In the genomic region with DNA sequence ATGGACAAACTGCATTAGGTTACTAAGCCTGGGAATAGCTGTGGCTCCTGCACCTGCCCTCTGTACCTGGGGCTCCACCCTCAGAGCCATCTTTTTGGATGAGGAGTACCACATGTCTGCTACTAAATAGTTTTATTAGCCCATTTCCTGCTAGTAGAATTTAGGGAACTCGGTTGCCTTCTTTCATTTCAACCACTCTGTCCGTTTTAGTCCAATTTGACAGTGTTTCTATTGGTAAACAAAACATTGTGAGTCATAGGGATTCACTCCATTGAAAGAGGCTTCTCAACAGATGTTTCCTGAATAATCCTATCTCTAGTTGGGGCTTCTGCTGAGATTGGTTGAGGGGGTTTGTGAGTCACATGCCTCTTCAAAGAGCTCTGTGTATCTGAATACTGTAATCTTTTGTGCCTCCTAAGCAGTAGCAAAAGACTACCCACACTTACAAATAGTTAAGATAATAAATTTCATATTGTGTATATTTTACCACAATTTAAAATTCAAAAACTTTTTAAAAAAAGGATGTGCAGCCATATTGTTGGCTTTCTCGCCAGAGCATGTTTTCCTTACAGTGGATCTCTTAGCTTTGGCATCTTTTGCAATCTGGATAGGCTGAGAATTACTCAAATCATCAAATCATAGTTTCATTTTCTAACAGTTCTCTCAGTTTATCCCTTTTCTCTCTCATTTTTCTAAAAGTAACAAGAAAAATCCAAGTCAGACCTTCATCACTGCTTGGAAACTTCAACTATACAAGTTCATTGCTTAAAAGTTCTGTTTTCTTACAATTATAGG, we compare ENCODE assay signal across 9 cellular contexts. TPM values are rescaled to one million over a fixed set of nuclear protein-coding genes. Genes with fewer than 3 reads are reported as not detected.
A peak's percentile ranks its signal among the peaks of the same experiment; 100 is the strongest.
DNase-seq lines count a peak whose midpoint lies in the region; ATAC-seq lines count a peak whose summit lies in the region.
"Had no signal": no experiment of that assay in that cellular context is flagged by ENCODE, and none has a peak within 500 bp of the region (broad histone marks: within the 10 kb centered on the region; RNA-seq: fewer than 3 reads in every experiment).

No MANE protein-coding gene starts in this region.

- peaks cover 3 to 25% (median 9%) of the 10 kb centered on the region in 11 experiments; a peak in 19 of 22 replicates for H3K9me3 ChIP-seq in BLaER1 treated with 17β-estradiol and CSF1 and Interleukin-3, amounts not matched to agents 10 nM and 100 nM (replicated peaks in 1 of 11)

- no peaks in the 10 kb centered on the region for H3K4me1 Mint-ChIP-seq in stimulated activated effector memory CD8-positive, alpha-beta T cell treated with anti-CD3 and anti-CD28 coated beads, Interleukin-12 subunit alpha, Interleukin-12 subunit beta, amount 100 ng/mL, for 72 hours

- no peaks in the 10 kb centered on the region for H3K9me3 Mint-ChIP-seq in stimulated activated effector memory CD8-positive, alpha-beta T cell treated with anti-CD3 and anti-CD28 coated beads, Interleukin-12 subunit alpha, Interleukin-12 subunit beta, amount 100 ng/mL, for 72 hours
- H3K9me3 Mint-ChIP-seq: effector memory CD8-positive, alpha-beta T cell had no signal

- peaks cover 21 to 37% (median 31%) of the 10 kb centered on the region in 11 experiments; a peak in 21 of 22 replicates for H3K36me3 ChIP-seq in BLaER1 treated with 17β-estradiol and CSF1 and Interleukin-3, amounts not matched to agents 10 nM and 100 nM

- peak overlapping the region; percentile 24 to 78 (median 55); a peak in 20 of 22 replicates for H3K4me2 ChIP-seq in BLaER1 treated with 17β-estradiol and CSF1 and Interleukin-3, amounts not matched to agents 10 nM and 100 nM

- ATAC-seq in stimulated activated effector memory CD8-positive, alpha-beta T cell treated with anti-CD3 and anti-CD28 coated beads, Interleukin-12 subunit alpha, Interleukin-12 subunit beta, amount 100 ng/mL, for 72 hours = no peak
- ATAC-seq: effector memory CD8-positive, alpha-beta T cell had no signal

- peak; percentile 78 for DNase-seq in MV-4-11 (lab: John Stamatoyannopoulos, UW)
- DNase-seq in dermis microvascular lymphatic vessel endothelial cell (ENCODE audit: low read depth in 2 of 2) = peak; percentile 87 to 91
- DNase-seq in medulla oblongata (ENCODE audit: extremely low spot score) = peak; percentile 39
- DNase-seq in stimulated activated effector memory CD8-positive, alpha-beta T cell treated with anti-CD3 and anti-CD28 coated beads, Interleukin-12 subunit alpha, Interleukin-12 subunit beta, amount 100 ng/mL, for 72 hours (ENCODE audit: low spot score in 2 of 2) = no peak
- DNase-seq in activated naive CD4-positive, alpha-beta T cell treated with anti-CD3 and anti-CD28 coated beads, Interleukin-2, amount 50 U/mL, for 16 hours = no peak
- no peak for DNase-seq in stimulated activated CD4-positive, alpha-beta T cell treated with anti-CD3 and anti-CD28 coated beads, Interleukin-4, amount 100 ng/mL, for 24 hours
- no peak for DNase-seq in NCI-H2107 treated with DMSO at 0.1 percent for 48 hours (lab: John Stamatoyannopoulos, UW; ENCODE audit: unreplicated experiment)
- DNase-seq: effector memory CD8-positive, alpha-beta T cell had no signal

- H3K27ac ChIP-seq in BLaER1 treated with 17β-estradiol and CSF1 and Interleukin-3, amounts not matched to agents 10 nM and 100 nM = peak overlapping the region in 10 of 11 experiments; percentile 16 to 75 (median 62); a peak in 18 of 22 replicates

- peaks cover 11 to 53% (median 24%) of the 10 kb centered on the region in 10 experiments for H3K4me1 ChIP-seq in BLaER1 treated with 17β-estradiol and CSF1 and Interleukin-3, amounts not matched to agents 10 nM and 100 nM

- no peak overlapping the region for H3K4me3 Mint-ChIP-seq in stimulated activated effector memory CD8-positive, alpha-beta T cell treated with anti-CD3 and anti-CD28 coated beads, Interleukin-12 subunit alpha, Interleukin-12 subunit beta, amount 100 ng/mL, for 72 hours
- H3K4me3 Mint-ChIP-seq: effector memory CD8-positive, alpha-beta T cell had no signal

- H3K36me3 Mint-ChIP-seq in stimulated activated effector memory CD8-positive, alpha-beta T cell treated with anti-CD3 and anti-CD28 coated beads, Interleukin-12 subunit alpha, Interleukin-12 subunit beta, amount 100 ng/mL, for 72 hours = peaks cover 18% of the 10 kb centered on the region

- H4K20me1 ChIP-seq in BLaER1 treated with 17β-estradiol and CSF1 and Interleukin-3, amounts not matched to agents 10 nM and 100 nM = no peaks in the 10 kb centered on the region

- peak overlapping the region in 4 of 11 experiments; percentile 2 to 36 (median 6); a peak in 2 of 22 replicates for H3K9ac ChIP-seq in BLaER1 treated with 17β-estradiol and CSF1 and Interleukin-3, amounts not matched to agents 10 nM and 100 nM

- no peak overlapping the region; a peak in 1 of 20 replicates for H3K4me3 ChIP-seq in BLaER1 treated with 17β-estradiol and CSF1 and Interleukin-3, amounts not matched to agents 10 nM and 100 nM

- no peak overlapping the region for H3K27ac Mint-ChIP-seq in stimulated activated effector memory CD8-positive, alpha-beta T cell treated with anti-CD3 and anti-CD28 coated beads, Interleukin-12 subunit alpha, Interleukin-12 subunit beta, amount 100 ng/mL, for 72 hours
- H3K27ac Mint-ChIP-seq: effector memory CD8-positive, alpha-beta T cell had no signal

- no peaks in the 10 kb centered on the region for H3K27me3 ChIP-seq in BLaER1 treated with 17β-estradiol and CSF1 and Interleukin-3, amounts not matched to agents 10 nM and 100 nM

RNA-seq across cellular contexts. Expression of a gene that starts 9.9 kb away (rescaled TPM):
- total RNA-seq in dermis microvascular lymphatic vessel endothelial cell = 19.8 and 20.1 TPM in 2 replicates

RNA-seq across cellular contexts. Expression of a gene that starts 11.3 kb away (rescaled TPM):
- 35.6 and 88.1 TPM in 2 replicates for total RNA-seq in dermis microvascular lymphatic vessel endothelial cell

RNA-seq across cellular contexts. Expression of a gene that starts 36.4 kb away (rescaled TPM):
- total RNA-seq in dermis microvascular lymphatic vessel endothelial cell = 81.9 and 104 TPM in 2 replicates

Comparison
In these comparisons a context has a peak if more than half of its experiments do, and no peak if none do; other contexts are left out.
1. DNase-seq: peak in MV-4-11 (single experiment), dermis microvascular lymphatic vessel endothelial cell (2 of 2) and medulla oblongata (single experiment); none in stimulated activated effector memory CD8-positive, alpha-beta T cell treated with anti-CD3 and anti-CD28 coated beads, Interleukin-12 subunit alpha, Interleukin-12 subunit beta, amount 100 ng/mL, for 72 hours (0 of 2), activated naive CD4-positive, alpha-beta T cell treated with anti-CD3 and anti-CD28 coated beads, Interleukin-2, amount 50 U/mL, for 16 hours (single experiment), stimulated activated CD4-positive, alpha-beta T cell treated with anti-CD3 and anti-CD28 coated beads, Interleukin-4, amount 100 ng/mL, for 24 hours (single experiment) and NCI-H2107 treated with DMSO at 0.1 percent for 48 hours (single experiment).